ENCODE assay signal across 9 cellular contexts in genomic region chr9:26656003-26656940, GRCh38.
DNase-seq lines count a peak whose midpoint lies in the region; ATAC-seq and TF ChIP-seq lines count a peak whose summit lies in the region.
"Had no signal": no experiment of that assay in that cellular context is flagged by ENCODE, and none has a peak within 500 bp of the region (broad histone marks: within the 10 kb centered on the region; RNA-seq: fewer than 3 reads in every experiment).

No MANE protein-coding gene starts in this region.

- no peak overlapping the region for H4K5ac ChIP-seq in H9 (ENCODE audit: insufficient read length, low read depth, low read length)

- H3K4me3 ChIP-seq in AG10803 (ENCODE audit: low read length) (peak overlapping the region; percentile 31), SJCRH30 (peak overlapping the region; percentile 28)

- H4K8ac ChIP-seq in H9 (replicated peaks; ENCODE audit: insufficient read length, low read depth, low read length): no peak overlapping the region

- H3T11ph ChIP-seq in H9 (ENCODE audit: low read length): no peak overlapping the region

- H3K4me3 Mint-ChIP-seq in H9: peak overlapping the region in 1 of 2 experiments; percentile 13; a peak in 1 of 5 replicates

- WGBS in H9 (ENCODE audit: extremely low coverage, insufficient read length, low lambda C conversion rate): no CpG with 5 or more reads among the region's 14 CpGs

- no peak overlapping the region for H3K27ac ChIP-seq in H9 (ENCODE audit: insufficient read length, low read depth, low read length)
- no peak overlapping the region for H3K27ac ChIP-seq in SJCRH30
- H3K27ac ChIP-seq: epithelial cell of prostate had no signal

- no peak overlapping the region for H2BK5ac ChIP-seq in H9 (ENCODE audit: insufficient read length, low read length)

- TF ChIP-seq CTCF in AG10803 (conservative IDR thresholded peaks at IDR 0.05; ENCODE audit: low read length) (peak; percentile 67), H9 (conservative IDR thresholded peaks at IDR 0.05) (peak; percentile 71)

- H2BK12ac ChIP-seq in H9 (ENCODE audit: insufficient read length, low read depth, low read length): no peak overlapping the region

- H3K27me3 Mint-ChIP-seq in H9 (ENCODE audit: low read depth): no peaks in the 10 kb centered on the region; the same call in 1 of the 2 replicates

- H3K18ac ChIP-seq in H9 (ENCODE audit: insufficient read length, low read depth, low read length): no peak overlapping the region

- H3K23me2 ChIP-seq in H9 (ENCODE audit: insufficient read length, low read depth, low read length, poor library complexity, severe bottlenecking): no peaks in the 10 kb centered on the region

- H2AFZ ChIP-seq in H9 (ENCODE audit: low read length): no peak overlapping the region

- no peak overlapping the region for H2BK120ac ChIP-seq in H9 (ENCODE audit: low read depth, low read length, poor library complexity, severe bottlenecking)

- peaks cover 3 to 4% of the 10 kb centered on the region in 2 experiments; a peak in 2 of 5 replicates for H3K9me3 Mint-ChIP-seq in H9

- no peak overlapping the region for H2BK15ac ChIP-seq in H9 (ENCODE audit: low read depth, low read length)

- peaks cover 7 to 13% of the 10 kb centered on the region in 2 experiments for H3K4me1 Mint-ChIP-seq in H9

- H3K4me1 ChIP-seq in H9 (ENCODE audit: insufficient read depth, low read length) (no peaks in the 10 kb centered on the region), SJCRH30 (peaks cover 4% of the 10 kb centered on the region; the same call in 1 of the 2 replicates)

- H3K23ac ChIP-seq in H9 (ENCODE audit: insufficient read length, low read depth, low read length): no peak overlapping the region

- no peak overlapping the region for H4K91ac ChIP-seq in H9 (ENCODE audit: insufficient read length, low read depth, low read length)

- no peak overlapping the region for H3K4me2 ChIP-seq in H9 (ENCODE audit: insufficient read depth, insufficient read length, low read length)

- no peak overlapping the region for H3K56ac ChIP-seq in H9 (ENCODE audit: insufficient read length, low read depth, low read length)

- peak overlapping the region in 1 of 3 experiments; percentile 74; a peak in 1 of 7 replicates for H3K27ac Mint-ChIP-seq in H9

- H3K9me3 ChIP-seq in H9 (ENCODE audit: control insufficient read depth, low read depth, low read length) (no peaks in the 10 kb centered on the region), SJCRH30 (replicated peaks) (no peaks in the 10 kb centered on the region)

- H3K36me3 Mint-ChIP-seq in H9 (ENCODE audit: insufficient read depth in 1 of 3, low read depth in 3 of 3): no peaks in the 10 kb centered on the region

- H3K27me3 ChIP-seq in H9 (ENCODE audit: insufficient read depth, low read length) (no peaks in the 10 kb centered on the region), SJCRH30 (no peaks in the 10 kb centered on the region)

- no peak overlapping the region for H3K14ac ChIP-seq in H9 (ENCODE audit: insufficient read depth, low read length)

- no peaks in the 10 kb centered on the region for H4K20me1 ChIP-seq in H9 (ENCODE audit: control insufficient read depth, insufficient read depth, insufficient read length)

- no peaks in the 10 kb centered on the region for H3K36me3 ChIP-seq in SJCRH30

- DNase-seq in AG10803 (ENCODE audit: low read depth): peak; percentile 25
- DNase-seq in H9: peak; percentile 59
- DNase-seq in SJCRH30: peak; percentile 38 to 72
- peak in 41 of 42 donors; percentile 19 to 79 (median 47) for DNase-seq in head of caudate nucleus
- DNase-seq in KG1 (lab: John Stamatoyannopoulos, UW): no peak
- no peak for DNase-seq in occipital lobe (lab: John Stamatoyannopoulos, UW)
- no peak for DNase-seq in activated gamma-delta T cell (lab: John Stamatoyannopoulos, UW)

- no peak for ATAC-seq in GM19395 (IDR thresholded peaks at IDR 0.05; ENCODE audit: unreplicated experiment)

- no peaks in the 10 kb centered on the region for H3K79me2 ChIP-seq in H9 (ENCODE audit: insufficient read depth, low read length)

- no peak overlapping the region for H2AK5ac ChIP-seq in H9 (ENCODE audit: insufficient read length, low read length)

- no peak overlapping the region for H3K9ac ChIP-seq in H9 (ENCODE audit: extremely low read depth, insufficient read length, low read length)

- no peaks in the 10 kb centered on the region for H3K79me1 ChIP-seq in H9 (ENCODE audit: insufficient read depth, low read depth, low read length, poor library complexity, severe bottlenecking)

- intact Hi-C loops in head of caudate nucleus (cut with DNase I): no loop called here

- no peak overlapping the region for H3K4ac ChIP-seq in H9 (ENCODE audit: low read depth, low read length)

- H2BK20ac ChIP-seq in H9 (ENCODE audit: low read depth, low read length, poor library complexity, severe bottlenecking): no peak overlapping the region

Comparison
In these comparisons a context has a peak if more than half of its experiments do, and no peak if none do; other contexts are left out.
1. DNase-seq: peak in AG10803 (single experiment), H9 (single experiment), SJCRH30 (2 of 2) and head of caudate nucleus (41 of 42); none in KG1 (single experiment), occipital lobe (single experiment) and activated gamma-delta T cell (single experiment).